Comparison of ENCODE assay signal across 8 cellular contexts in the genomic region with DNA sequence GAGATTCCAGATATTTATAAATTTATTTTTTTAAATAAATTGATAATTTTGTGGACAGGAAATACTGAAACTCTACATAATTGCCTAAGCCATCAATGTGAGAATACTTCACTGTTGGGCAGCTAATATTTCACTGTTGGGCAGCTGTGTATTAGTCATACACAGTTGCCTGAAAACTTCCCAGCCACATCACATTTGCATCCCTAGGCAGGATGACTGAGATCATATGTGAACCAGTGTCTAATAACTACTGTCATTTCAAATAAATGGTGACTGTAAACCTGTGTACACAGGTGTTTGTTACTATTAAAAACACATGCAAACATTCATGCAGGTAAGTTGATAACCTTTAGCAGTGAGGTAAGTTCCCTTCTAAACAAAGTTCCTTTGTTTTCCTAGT.
A peak's percentile ranks its signal among the peaks of the same experiment; 100 is the strongest.
DNase-seq lines count a peak whose midpoint lies in the region; ATAC-seq lines count a peak whose summit lies in the region.

No MANE protein-coding gene starts in this region.

- ATAC-seq in GM18498 (IDR thresholded peaks at IDR 0.05; ENCODE audit: unreplicated experiment) (peak; percentile 79), HG02678 (IDR thresholded peaks at IDR 0.05; ENCODE audit: unreplicated experiment) (peak; percentile 85), GM19328 (IDR thresholded peaks at IDR 0.05; ENCODE audit: unreplicated experiment) (no peak), GM19324 (IDR thresholded peaks at IDR 0.05; ENCODE audit: low FRiP score, unreplicated experiment) (no peak)

- DNase-seq in NCI-H2196 (lab: John Stamatoyannopoulos, UW; ENCODE audit: unreplicated experiment) (peak; percentile 76), glomerular visceral epithelial cell (ENCODE audit: extremely low spot score) (peak; percentile 64), NCI-H1930 (lab: John Stamatoyannopoulos, UW) (no peak), NCI-H1436 (lab: John Stamatoyannopoulos, UW) (no peak)

Comparison
In these comparisons a context has a peak if more than half of its experiments do, and no peak if none do; other contexts are left out.
1. ATAC-seq: peak in GM18498 (single experiment) and HG02678 (single experiment); none in GM19328 (single experiment) and GM19324 (single experiment).
2. DNase-seq: peak in NCI-H2196 (single experiment) and glomerular visceral epithelial cell (single experiment); none in NCI-H1930 (0 of 2) and NCI-H1436 (single experiment).